24 cellular contexts compared by ENCODE assay signal in the genomic region with DNA sequence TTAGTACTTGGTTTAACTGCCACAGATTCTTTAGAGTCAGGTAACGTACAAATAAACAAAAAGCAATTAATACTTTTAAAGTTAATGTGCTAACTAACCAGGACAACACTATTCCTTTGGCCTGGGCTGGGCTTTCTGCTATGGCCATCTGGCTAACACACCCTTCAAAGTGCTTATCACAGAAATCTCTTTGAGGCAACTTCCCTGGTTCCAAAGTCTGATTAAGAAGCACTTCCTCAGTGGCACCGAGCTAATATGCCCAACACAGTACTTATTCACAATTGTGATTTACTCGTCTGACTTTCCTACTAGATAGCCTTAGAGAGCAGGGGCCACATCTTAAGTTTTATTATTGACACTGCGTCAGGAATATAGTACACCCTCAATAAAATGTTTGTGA.
"Had no signal": no experiment of that assay in that cellular context is flagged by ENCODE, and none has a peak within 500 bp of the region (broad histone marks: within the 10 kb centered on the region; RNA-seq: fewer than 3 reads in every experiment).

No MANE protein-coding gene starts in this region.

- ATAC-seq: effector memory CD8-positive, alpha-beta T cell; esophagus mucosa; gastrocnemius medialis; heart right ventricle; left cardiac atrium; left lung; left ventricle myocardium superior; lower lobe of right lung had no signal

- H3K4me1 ChIP-seq: colonic mucosa, gastrocnemius medialis, left lung had no signal

- H3K27ac ChIP-seq: colonic mucosa, epithelial cell of prostate, esophagus squamous epithelium, gastrocnemius medialis, heart right ventricle, left lung, lower lobe of right lung had no signal

- H3K36me3 ChIP-seq: colonic mucosa, esophagus squamous epithelium, gastrocnemius medialis, heart right ventricle, left lung, lower lobe of right lung had no signal

- H3K4me3 Mint-ChIP-seq: dendritic cell treated with granulocyte-macrophage colony-stimulating factor and Interleukin-4, amounts not matched to agents 40 ng/mL and 50 ng/mL, for 4 days; effector memory CD8-positive, alpha-beta T cell; endodermal cell; naive B cell had no signal

- H3K4me3 ChIP-seq: colonic mucosa, esophagus squamous epithelium, gastrocnemius medialis, heart right ventricle, left lung, lower lobe of right lung had no signal

- H3K27me3 ChIP-seq: colonic mucosa, esophagus squamous epithelium, heart right ventricle, left lung had no signal

- DNase-seq: colonic mucosa; cortex of kidney; effector CD8-positive, alpha-beta T cell; effector memory CD8-positive, alpha-beta T cell; endodermal cell; erythroblast; esophagus squamous epithelium; foreskin fibroblast; foreskin melanocyte; gastrocnemius medialis; glutamatergic neuron; head of caudate nucleus; heart right ventricle; hippocampal formation; left cardiac atrium; left lung; left ventricle myocardium superior; lower lobe of right lung; mesenchymal stem cell; midbrain; naive B cell had no signal

- H3K4me1 Mint-ChIP-seq: naive B cell had no signal

- H3K9me3 ChIP-seq: colonic mucosa, esophagus squamous epithelium, gastrocnemius medialis, heart right ventricle, left lung, lower lobe of right lung had no signal

- H3K27ac Mint-ChIP-seq: dendritic cell treated with granulocyte-macrophage colony-stimulating factor and Interleukin-4, amounts not matched to agents 40 ng/mL and 50 ng/mL, for 4 days; effector memory CD8-positive, alpha-beta T cell; endodermal cell; naive B cell had no signal

- H3K27me3 Mint-ChIP-seq: dendritic cell treated with granulocyte-macrophage colony-stimulating factor and Interleukin-4, amounts not matched to agents 40 ng/mL and 50 ng/mL, for 4 days; effector memory CD8-positive, alpha-beta T cell had no signal

- H3K9me3 Mint-ChIP-seq: dendritic cell treated with granulocyte-macrophage colony-stimulating factor and Interleukin-4, amounts not matched to agents 40 ng/mL and 50 ng/mL, for 4 days; endodermal cell had no signal
